Comparison of ENCODE assay signal across 8 cellular contexts in genomic region chr20:4082406-4083102, GRCh38.
DNase-seq lines count a peak whose midpoint lies in the region; ATAC-seq and TF ChIP-seq lines count a peak whose summit lies in the region.

No MANE protein-coding gene starts in this region.

- no peaks in the 10 kb centered on the region for H3K27me3 ChIP-seq in smooth muscle cell (ENCODE audit: low read depth)

- H3K79me2 ChIP-seq in smooth muscle cell (ENCODE audit: low read depth) = no peaks in the 10 kb centered on the region

- no peaks in the 10 kb centered on the region for H4K20me1 ChIP-seq in smooth muscle cell (ENCODE audit: low read depth)

- H3K9me3 ChIP-seq in smooth muscle cell (replicated peaks; ENCODE audit: low read depth) = no peaks in the 10 kb centered on the region

- intact Hi-C loops in Right ventricle myocardium superior (cut with DNase I) = no loop called here

- TF ChIP-seq CTCF in smooth muscle cell (IDR thresholded peaks at IDR 0.05; ENCODE audit: borderline replicate concordance, insufficient read depth, poor library complexity, severe bottlenecking) = no peak

- peak overlapping the region; percentile 18 for H3K9ac ChIP-seq in smooth muscle cell (ENCODE audit: low read depth)

- DNase-seq in A172 (ENCODE audit: low spot score) (peak; percentile 53), NOMO-1 treated with dmso at 0.1 percent for 144 hours (lab: John Stamatoyannopoulos, UW; ENCODE audit: unreplicated experiment) (peak; percentile 87), activated T-cell treated with anti-CD3 and anti-CD28 coated beads for 4 hours (peak; percentile 15), Right ventricle myocardium superior (peak; percentile 67), smooth muscle cell (lab: John Stamatoyannopoulos, UW; ENCODE audit: unreplicated experiment) (no peak), NCI-H146 treated with DMSO at 0.1 percent for 48 hours (lab: John Stamatoyannopoulos, UW; ENCODE audit: unreplicated experiment) (no peak)

- H3F3A ChIP-seq in smooth muscle cell (ENCODE audit: low read depth) = peaks cover 10% of the 10 kb centered on the region

- peak; percentile 62 for ATAC-seq in GM21447 (IDR thresholded peaks at IDR 0.05; ENCODE audit: unreplicated experiment)
- peak; percentile 42 for ATAC-seq in Right ventricle myocardium superior (ENCODE audit: poor library complexity)
- ATAC-seq in GM19452 (IDR thresholded peaks at IDR 0.05; ENCODE audit: unreplicated experiment) = no peak

- no peak overlapping the region for H3K4me3 ChIP-seq in smooth muscle cell

- peak overlapping the region; percentile 5 for H2AFZ ChIP-seq in smooth muscle cell (ENCODE audit: low read depth)

- peaks cover 9% of the 10 kb centered on the region for H3K4me1 ChIP-seq in smooth muscle cell (ENCODE audit: low read depth)

- H3K4me2 ChIP-seq in smooth muscle cell = peak overlapping the region; percentile 65

- no peaks in the 10 kb centered on the region for H3K36me3 ChIP-seq in smooth muscle cell (ENCODE audit: low read depth)

- WGBS in smooth muscle cell (ENCODE audit: low lambda C conversion rate) = 20% methylated on average over 6 of the region's 8 CpGs

- peak overlapping the region; percentile 81 for H3K27ac ChIP-seq in smooth muscle cell (ENCODE audit: low read depth)

Comparison
In these comparisons a context has a peak if more than half of its experiments do, and no peak if none do; other contexts are left out.
1. DNase-seq: peak in A172 (single experiment), NOMO-1 treated with dmso at 0.1 percent for 144 hours (single experiment), activated T-cell treated with anti-CD3 and anti-CD28 coated beads for 4 hours (single experiment) and Right ventricle myocardium superior (single experiment); none in smooth muscle cell (single experiment) and NCI-H146 treated with DMSO at 0.1 percent for 48 hours (single experiment).